In the genomic region with DNA sequence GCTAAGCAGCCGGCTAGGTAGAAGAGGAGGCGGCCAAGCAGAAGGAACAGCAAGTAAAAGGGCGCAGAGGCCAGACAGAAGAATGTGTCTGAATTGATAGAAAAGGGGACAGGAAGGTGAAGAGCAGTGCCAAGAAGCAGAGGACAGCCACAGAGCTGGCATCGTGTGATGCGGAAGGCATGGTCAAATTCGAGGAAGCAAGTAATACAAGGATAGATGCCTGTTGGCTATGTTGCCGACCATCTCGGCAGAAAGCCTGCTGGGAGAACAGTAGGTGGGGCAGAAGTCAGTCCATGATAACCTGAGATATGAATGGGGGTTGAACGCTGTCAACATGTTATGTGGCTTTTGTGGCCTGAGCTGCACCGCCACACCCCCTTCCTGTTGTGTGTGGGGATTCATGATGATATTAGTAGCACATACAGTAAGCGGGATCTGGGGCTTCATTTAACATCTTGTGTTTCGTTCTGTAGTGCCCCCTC, we compare ENCODE assay signal across 8 cellular contexts. TPM values are rescaled to one million over a fixed set of nuclear protein-coding genes. Genes with fewer than 3 reads are reported as not detected.
DNase-seq lines count a peak whose midpoint lies in the region; ATAC-seq lines count a peak whose summit lies in the region.

No MANE protein-coding gene starts in this region.

- ATAC-seq in GM18499 (IDR thresholded peaks at IDR 0.05; ENCODE audit: insufficient read depth, unreplicated experiment) (peak; percentile 72), GM21360 (IDR thresholded peaks at IDR 0.05; ENCODE audit: unreplicated experiment) (no peak)

- DNase-seq in activated T-cell treated with anti-CD3 and anti-CD28 coated beads for 48 hours (ENCODE audit: low read depth), result peak; percentile 48
- DNase-seq in stimulated activated CD4-positive, alpha-beta T cell treated with anti-CD3 and anti-CD28 coated beads, Interleukin-15, amount 100 ng/mL, for 24 hours, result peak; percentile 71
- no peak for DNase-seq in LoVo (ENCODE audit: low spot score)
- no peak for DNase-seq in NCI-H146 (lab: John Stamatoyannopoulos, UW)
- DNase-seq in RKO (ENCODE audit: low spot score), result no peak

- no peaks in the 10 kb centered on the region for H3K36me3 Mint-ChIP-seq in IgD-negative memory B cell

- peak overlapping the region; percentile 5 to 84 (median 59) for H3K4me3 Mint-ChIP-seq in IgD-negative memory B cell

- H3K27me3 Mint-ChIP-seq in IgD-negative memory B cell, result peaks cover 19% of the 10 kb centered on the region

- peaks cover 15 to 50% (median 27%) of the 10 kb centered on the region in 3 donors for H3K4me1 Mint-ChIP-seq in IgD-negative memory B cell

- peaks cover 0 to 3% (median 0%) of the 10 kb centered on the region in 3 donors for H3K9me3 Mint-ChIP-seq in IgD-negative memory B cell

- H3K27ac Mint-ChIP-seq in IgD-negative memory B cell, result no peak overlapping the region

RNA-seq across cellular contexts. Expression of gene ST8SIA6, which starts 25.7 kb away (rescaled TPM):
- not detected for polyA plus RNA-seq in IgD-negative memory B cell

Comparison
In these comparisons a context has a peak if more than half of its experiments do, and no peak if none do; other contexts are left out.
1. DNase-seq: peak in activated T-cell treated with anti-CD3 and anti-CD28 coated beads for 48 hours (single experiment) and stimulated activated CD4-positive, alpha-beta T cell treated with anti-CD3 and anti-CD28 coated beads, Interleukin-15, amount 100 ng/mL, for 24 hours (single experiment); none in LoVo (single experiment), NCI-H146 (single experiment) and RKO (single experiment).